12 cellular contexts compared by ENCODE assay signal in genomic region chr7:105454058-105454739, GRCh38.
A peak's percentile ranks its signal among the peaks of the same experiment; 100 is the strongest.
DNase-seq lines count a peak whose midpoint lies in the region; TF ChIP-seq lines count a peak whose summit lies in the region.
"Had no signal": no experiment of that assay in that cellular context is flagged by ENCODE, and none has a peak within 500 bp of the region (broad histone marks: within the 10 kb centered on the region; RNA-seq: fewer than 3 reads in every experiment).

No MANE protein-coding gene starts in this region.

- no peaks in the 10 kb centered on the region for H3K9me3 ChIP-seq in WERI-Rb-1 (ENCODE audit: severe bottlenecking)
- H3K9me3 ChIP-seq: Caco-2 had no signal

- H3K27ac ChIP-seq in epithelial cell of prostate (peak overlapping the region; percentile 74), WERI-Rb-1 (no peak overlapping the region)

- H3K27me3 ChIP-seq in WERI-Rb-1 (ENCODE audit: insufficient read depth, low read depth, severe bottlenecking), result no peaks in the 10 kb centered on the region

- peaks cover 21% of the 10 kb centered on the region for H3K36me3 ChIP-seq in WERI-Rb-1

- no peak overlapping the region for H3K4me3 ChIP-seq in WERI-Rb-1 (ENCODE audit: low read depth, low read length)

- no peak for TF ChIP-seq CTCF in WERI-Rb-1 (IDR thresholded peaks at IDR 0.05; ENCODE audit: low read depth, low read length)

- DNase-seq in ELR (ENCODE audit: low read depth) (peak; percentile 73), RPMI8226 (peak; percentile 13), epithelial cell of prostate (ENCODE audit: low read depth, low spot score) (peak; percentile 33), non-pigmented ciliary epithelial cell (ENCODE audit: low read depth) (peak; percentile 69), RKO (ENCODE audit: low spot score) (no peak), WERI-Rb-1 (no peak), NCI-H446 treated with DMSO at 0.1 percent for 48 hours (lab: John Stamatoyannopoulos, UW) (no peak), T-helper 9 cell (no peak)
- DNase-seq: activated gamma-delta T cell treated with Interleukin-2 at 50 U/mL for 16 hours, Caco-2, NCI-H1417, retina had no signal

Comparison
In these comparisons a context has a peak if more than half of its experiments do, and no peak if none do; other contexts are left out.
1. DNase-seq: peak in ELR (single experiment), RPMI8226 (single experiment), epithelial cell of prostate (single experiment) and non-pigmented ciliary epithelial cell (single experiment); none in RKO (single experiment), WERI-Rb-1 (single experiment), NCI-H446 treated with DMSO at 0.1 percent for 48 hours (single experiment) and T-helper 9 cell (single experiment).